In genomic region chr6:79778794-79779193, GRCh38 we compare ENCODE assay signal across 18 cellular contexts.
DNase-seq lines count a peak whose midpoint lies in the region; ATAC-seq, FAIRE-seq and TF ChIP-seq lines count a peak whose summit lies in the region.
"Had no signal": no experiment of that assay in that cellular context is flagged by ENCODE, and none has a peak within 500 bp of the region (broad histone marks: within the 10 kb centered on the region; RNA-seq: fewer than 3 reads in every experiment).

No MANE protein-coding gene starts in this region.

- H2AFZ ChIP-seq in HepG2 (ENCODE audit: low read length) (peak overlapping the region; percentile 17), K562 (ENCODE audit: low read depth, low read length) (peak overlapping the region; percentile 95), smooth muscle cell (ENCODE audit: low read depth) (peak overlapping the region; percentile 87)

- H3F3A ChIP-seq in smooth muscle cell (ENCODE audit: low read depth) = no peaks in the 10 kb centered on the region

- no TSS peak for BruUV-seq in HepG2 (replicated peaks; lab: Mats Ljungman, UMichigan)
- BruUV-seq in K562 (replicated peaks; lab: Mats Ljungman, UMichigan) = no TSS peak

- H3K4me1 ChIP-seq in HepG2 (ENCODE audit: insufficient read depth, low read length) = peaks cover 18% of the 10 kb centered on the region
- peaks cover 0 to 10% (median 0%) of the 10 kb centered on the region in 4 donors for H3K4me1 ChIP-seq in right lobe of liver
- H3K4me1 ChIP-seq in K562 (replicated peaks in 1 of 2; ENCODE audit: control insufficient read depth in 2 of 2, insufficient read depth in 2 of 2, low read length in 2 of 2) = peaks cover 0 to 6% of the 10 kb centered on the region in 2 experiments; a peak in 3 of 5 replicates
- peaks cover 3% of the 10 kb centered on the region for H3K4me1 ChIP-seq in smooth muscle cell (ENCODE audit: low read depth)
- H3K4me1 ChIP-seq: adrenal gland had no signal

- no peak overlapping the region for H3K27ac ChIP-seq in HepG2 (ENCODE audit: extremely low read length, insufficient read depth, low read length)
- H3K27ac ChIP-seq in right lobe of liver = peak overlapping the region in 1 of 3 donors; percentile 42
- no peak overlapping the region for H3K27ac ChIP-seq in K562 (ENCODE audit: extremely low read depth, low read depth, low read length)
- H3K27ac ChIP-seq in smooth muscle cell (ENCODE audit: low read depth) = no peak overlapping the region
- H3K27ac ChIP-seq: adrenal gland, lower lobe of right lung had no signal

- H3K27me3 ChIP-seq in HepG2 (ENCODE audit: control insufficient read depth in 1 of 2, insufficient read depth in 2 of 2, low read length in 2 of 2) = peaks cover 0 to 16% of the 10 kb centered on the region in 2 experiments; a peak in 1 of 5 replicates
- no peaks in the 10 kb centered on the region for H3K27me3 ChIP-seq in right lobe of liver
- no peaks in the 10 kb centered on the region; a peak in 1 of 5 replicates for H3K27me3 ChIP-seq in K562 (ENCODE audit: control insufficient read depth in 2 of 2, insufficient read depth in 2 of 2, low read length in 2 of 2)
- no peaks in the 10 kb centered on the region for H3K27me3 ChIP-seq in smooth muscle cell (ENCODE audit: low read depth)
- H3K27me3 ChIP-seq: adrenal gland had no signal

- no peaks in the 10 kb centered on the region for H3K9me1 ChIP-seq in K562 (ENCODE audit: control insufficient read depth, insufficient read depth, low read length)

- ATAC-seq in HepG2 (peak; percentile 77), right lobe of liver (no peak), K562 (peak; percentile 57), HG03095 (IDR thresholded peaks at IDR 0.05; ENCODE audit: unreplicated experiment) (no peak), HG02678 (IDR thresholded peaks at IDR 0.05; ENCODE audit: unreplicated experiment) (no peak)

- no peak for TF ChIP-seq POLR2A in HepG2 (IDR thresholded peaks at IDR 0.05; ENCODE audit: insufficient read depth in 1 of 2, low read depth in 2 of 2, low read length in 2 of 2)
- TF ChIP-seq POLR2A in right lobe of liver (IDR thresholded peaks at IDR 0.05) = no peak
- no peak for TF ChIP-seq POLR2A in K562 (conservative IDR thresholded peaks at IDR 0.05)

- FAIRE-seq in HepG2 (lab: Jason Lieb, UNC) (no peak), K562 (lab: Jason Lieb, UNC) (no peak)

- TF ChIP-seq RAD21 in HepG2 (CRISPR knock-in tag; IDR thresholded peaks at IDR 0.05) (no peak), K562 (CRISPR knock-in tag; conservative IDR thresholded peaks at IDR 0.05 in 1 of 2, IDR thresholded peaks at IDR 0.05 in 1 of 2) (no peak)

- H3K4me3 ChIP-seq in HepG2 (replicated peaks in 1 of 3; ENCODE audit: insufficient read depth in 1 of 3, low read depth in 2 of 3, low read length in 3 of 3) (peak overlapping the region in 1 of 3 experiments; percentile 75; a peak in 1 of 6 replicates), right lobe of liver (no peak overlapping the region), K562 (no peak overlapping the region), smooth muscle cell (no peak overlapping the region)

- TF ChIP-seq EP300 in HepG2 (IDR thresholded peaks at IDR 0.05; ENCODE audit: low read depth in 2 of 2, low read length in 2 of 2) (no peak), HepG2 (CRISPR knock-in tag; IDR thresholded peaks at IDR 0.05; ENCODE audit: borderline replicate concordance) (no peak), K562 (IDR thresholded peaks at IDR 0.05; ENCODE audit: low read length) (no peak)

- CTCF ChIA-PET in HepG2 (lab: Yijun Ruan, JAX; ENCODE audit: low intra/inter-chr PET ratio, low total read pairs) = interaction anchor here (0.7 to 2.4 kb wide), 3 partner anchors 35 to 312 kb away, joined by 3 to 28 read pairs (median 20); no protein-coding TSS in a partner anchor
- CTCF ChIA-PET in K562 (lab: Yijun Ruan, JAX; ENCODE audit: low intra/inter-chr PET ratio) = interaction anchor here (0.7 to 1.8 kb wide), 3 partner anchors 36 to 208 kb away, joined by 5 to 18 read pairs (median 5); no protein-coding TSS in a partner anchor

- no peaks in the 10 kb centered on the region for H3K79me2 ChIP-seq in HepG2 (ENCODE audit: insufficient read depth, low read length)
- H3K79me2 ChIP-seq in K562 (ENCODE audit: control insufficient read depth, insufficient read depth, low read length) = no peaks in the 10 kb centered on the region
- H3K79me2 ChIP-seq in smooth muscle cell (ENCODE audit: low read depth) = no peaks in the 10 kb centered on the region

- H3K4me2 ChIP-seq in HepG2 (ENCODE audit: low read depth, low read length) (peak overlapping the region; percentile 86), K562 (ENCODE audit: insufficient read depth, low read length) (no peak overlapping the region), smooth muscle cell (no peak overlapping the region)

- intact Hi-C loops in HepG2 (cut with micrococcal nuclease; ENCODE audit: unreplicated experiment) (loop anchor here (1.0 kb wide), 3 partner anchors 36 to 316 kb away; no protein-coding TSS in a partner anchor), right lobe of liver (cut with DNase I) (no loop called here), K562 (cut with micrococcal nuclease) (loop anchor here (1.0 kb wide), 3 partner anchors 36 to 316 kb away; no protein-coding TSS in a partner anchor)

- in situ Hi-C loops in HepG2 (cut with HindIII; ENCODE audit: extremely low pct_ligation_motif_present, low pct_unique_long_range_greater_than_20kb) (no loop called here), K562 (cut with MboI) (no loop called here)

- POLR2A ChIA-PET in HepG2 (lab: Yijun Ruan, JAX) (no interaction called here), K562 (lab: Yijun Ruan, JAX) (interaction anchor here (0.6 kb wide), 1 partner anchor 33 kb away, joined by 3 read pairs; no protein-coding TSS in a partner anchor)

- no peak for DNase-seq in HepG2 (ENCODE audit: low spot score)
- DNase-seq in right lobe of liver = no peak
- peak; percentile 18 for DNase-seq in NCI-H69 (lab: John Stamatoyannopoulos, UW)
- no peak for DNase-seq in K562 (ENCODE audit: extremely low read depth in 1 of 4, low spot score in 3 of 4)
- DNase-seq in smooth muscle cell (lab: John Stamatoyannopoulos, UW; ENCODE audit: unreplicated experiment) = no peak
- DNase-seq in GM03348 (ENCODE audit: low spot score) = no peak
- DNase-seq: activated CD8-positive, alpha-beta T cell treated with anti-CD3 and anti-CD28 coated beads for 36 hours; adrenal gland; CD8-positive, alpha-beta T cell; cortex of kidney; heart right ventricle; IMR-90; lower lobe of right lung; NCI-H1930; NCI-H510A; SIG-M5 had no signal

- TF ChIP-seq CTCF in HepG2 (CRISPR knock-in tag; IDR thresholded peaks at IDR 0.05) (no peak), right lobe of liver (IDR thresholded peaks at IDR 0.05) (peak in 1 of 4 donors; percentile 30), K562 (IDR thresholded peaks at IDR 0.05 in 2 of 3, conservative IDR thresholded peaks at IDR 0.05 in 1 of 3; ENCODE audit: insufficient read depth in 2 of 3, low read depth in 1 of 3, low read length in 3 of 3) (no peak), smooth muscle cell (IDR thresholded peaks at IDR 0.05; ENCODE audit: borderline replicate concordance, insufficient read depth, poor library complexity, severe bottlenecking) (no peak)

- H3K36me3 ChIP-seq in HepG2 (replicated peaks in 1 of 2; ENCODE audit: control insufficient read depth in 1 of 2, insufficient read depth in 2 of 2, low read length in 2 of 2) (no peaks in the 10 kb centered on the region), right lobe of liver (no peaks in the 10 kb centered on the region), K562 (ENCODE audit: control insufficient read depth, insufficient read depth, low read length) (no peaks in the 10 kb centered on the region), smooth muscle cell (ENCODE audit: low read depth) (no peaks in the 10 kb centered on the region)
- H3K36me3 ChIP-seq: adrenal gland, heart right ventricle, lower lobe of right lung had no signal

- H3K9ac ChIP-seq in HepG2 (ENCODE audit: insufficient read depth, low read depth, low read length) (no peak overlapping the region), K562 (ENCODE audit: insufficient read depth in 1 of 2, low read depth in 2 of 2, low read length in 2 of 2) (no peak overlapping the region), smooth muscle cell (ENCODE audit: low read depth) (no peak overlapping the region)

- H3K9me3 ChIP-seq in HepG2 (ENCODE audit: low read length) (no peaks in the 10 kb centered on the region), right lobe of liver (no peaks in the 10 kb centered on the region), K562 (replicated peaks; ENCODE audit: control insufficient read depth, insufficient read depth, low read depth, low read length) (no peaks in the 10 kb centered on the region), smooth muscle cell (replicated peaks; ENCODE audit: low read depth) (no peaks in the 10 kb centered on the region)
- H3K9me3 ChIP-seq: adrenal gland, heart right ventricle, lower lobe of right lung had no signal

- 81% methylated on average over 4 of the region's 4 CpGs for WGBS in HepG2 (ENCODE audit: low lambda C conversion rate)
- WGBS in right lobe of liver (ENCODE audit: insufficient coverage, low coverage, low lambda C conversion rate, missing lambda C conversion rate) = 84% methylated on average over 4 of the region's 4 CpGs
- WGBS in K562 (ENCODE audit: insufficient coverage, low coverage, missing lambda C conversion rate) = 4% methylated on average over 4 of the region's 4 CpGs
- 92% methylated on average over 4 of the region's 4 CpGs for WGBS in smooth muscle cell (ENCODE audit: low lambda C conversion rate)

- H4K20me1 ChIP-seq in HepG2 (ENCODE audit: insufficient read depth, low read length) = no peaks in the 10 kb centered on the region
- H4K20me1 ChIP-seq in K562 (replicated peaks; ENCODE audit: control insufficient read depth, insufficient read depth, low read length) = no peaks in the 10 kb centered on the region
- no peaks in the 10 kb centered on the region for H4K20me1 ChIP-seq in smooth muscle cell (ENCODE audit: low read depth)

TF ChIP-seq in K562, 482 proteins besides CTCF, POLR2A, EP300 and RAD21 (continues in another document):
- TF ChIP-seq ELK1 (CRISPR knock-in tag; IDR thresholded peaks at IDR 0.05) (no peak), CEBPG (CRISPR knock-in tag; IDR thresholded peaks at IDR 0.05) (no peak), CEBPG (tag; conservative IDR thresholded peaks at IDR 0.05 in 1 of 2, IDR thresholded peaks at IDR 0.05 in 1 of 2) (no peak), PURB (CRISPR knock-in tag; IDR thresholded peaks at IDR 0.05; ENCODE audit: low read depth) (no peak)

Comparison
In these comparisons a context has a peak if more than half of its experiments do, and no peak if none do; other contexts are left out.
1. ATAC-seq: peak in HepG2 (single experiment) and K562 (single experiment); none in right lobe of liver (0 of 4), HG03095 (single experiment) and HG02678 (single experiment).
2. intact Hi-C loops: an anchor here in HepG2 (1.0 kb wide) and K562 (1.0 kb wide); none called in right lobe of liver.
3. H2AFZ ChIP-seq: peak in every context shown above with its lines; median percentile 95 in K562; 87 in smooth muscle cell; 17 in HepG2.